Comparison of ENCODE assay signal across 8 cellular contexts in the genomic region with DNA sequence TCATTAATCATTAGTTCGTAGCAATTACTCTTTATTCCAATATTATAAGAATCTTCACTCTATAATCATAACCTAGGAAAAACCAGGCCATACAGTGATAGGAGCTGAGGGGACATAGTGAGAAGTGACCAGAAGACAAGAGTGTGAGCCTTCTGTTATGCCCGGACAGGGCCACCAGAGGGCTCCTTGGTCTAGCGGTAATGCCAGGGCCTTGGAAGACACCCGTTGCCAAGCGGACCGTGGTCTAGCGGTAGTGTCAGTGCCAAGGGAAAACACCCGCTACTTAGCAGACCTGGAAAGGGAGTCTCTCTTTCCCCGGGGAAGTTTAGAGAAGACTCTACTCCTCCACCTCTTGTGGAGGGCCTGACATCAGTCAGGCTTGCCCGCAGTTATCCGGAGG.
A peak's percentile ranks its signal among the peaks of the same experiment; 100 is the strongest.
DNase-seq lines count a peak whose midpoint lies in the region; ATAC-seq and TF ChIP-seq lines count a peak whose summit lies in the region.
"Not testable (repeated sequence)": the region's sequence is repeated elsewhere in the genome, so short reads cannot be mapped to it uniquely, and the experiment has no call there.

No MANE protein-coding gene starts in this region.

- in situ Hi-C loops in GM23248 (cut with MboI); astrocyte of the spinal cord (cut with HindIII; ENCODE audit: low sequenced_read_pairs): not testable (repeated sequence)

- H3K9me2 ChIP-seq in GM23248 (ENCODE audit: insufficient read depth); SK-N-SH: not testable (repeated sequence)

- POLR2A ChIA-PET in SK-N-SH (lab: Yijun Ruan, JAX) = not testable (repeated sequence)

- TF ChIP-seq CTCF in SK-N-SH (IDR thresholded peaks at IDR 0.05) (peak; percentile 65), astrocyte of the spinal cord (IDR thresholded peaks at IDR 0.05; ENCODE audit: low read depth, low read length) (peak; percentile 39), fibroblast of mammary gland (conservative IDR thresholded peaks at IDR 0.05; ENCODE audit: control insufficient read depth, insufficient read depth, low read depth, low read length) (peak; percentile 45), right lobe of liver (IDR thresholded peaks at IDR 0.05) (peak; percentile 31 to 49 (median 44)), stomach (IDR thresholded peaks at IDR 0.05) (peak in 1 of 7 experiments; percentile 41)

- H3K9ac ChIP-seq in GM23248 = not testable (repeated sequence)
- peak overlapping the region; percentile 51; the same call in 1 of the 2 replicates for H3K9ac ChIP-seq in SK-N-SH

- DNase-seq in COR-L47 (lab: John Stamatoyannopoulos, UW) (peak; percentile 64), GM23248 (peak; percentile 25), NCI-H2029 (lab: John Stamatoyannopoulos, UW) (peak; percentile 51), astrocyte of the spinal cord (ENCODE audit: low read depth, low spot score) (peak; percentile 39), fibroblast of mammary gland (ENCODE audit: low read depth) (peak; percentile 59), right lobe of liver (peak; percentile 53 to 66 (median 62)), stomach (peak; percentile 54)
- DNase-seq in SK-N-SH = not testable (repeated sequence)

- TF ChIP-seq POLR2A in right lobe of liver (IDR thresholded peaks at IDR 0.05); stomach (IDR thresholded peaks at IDR 0.05): not testable (repeated sequence)

- not testable (repeated sequence) for H3K9me3 ChIP-seq in GM23248 (ENCODE audit: low read depth); SK-N-SH; right lobe of liver; stomach

- H3K4me3 ChIP-seq in GM23248; SK-N-SH (ENCODE audit: low read depth in 2 of 2, low read length in 1 of 2); astrocyte of the spinal cord (ENCODE audit: low read depth, low read length); fibroblast of mammary gland (ENCODE audit: control insufficient read depth, low read depth, low read length); right lobe of liver; stomach: not testable (repeated sequence)

- not testable (repeated sequence) for H2AFZ ChIP-seq in GM23248; SK-N-SH (ENCODE audit: low read depth)

- H3K36me3 ChIP-seq in GM23248 (ENCODE audit: low read depth); SK-N-SH (replicated peaks in 1 of 2; ENCODE audit: control insufficient read depth in 1 of 2, insufficient read depth in 2 of 2, low read length in 1 of 2); right lobe of liver; stomach: not testable (repeated sequence)

- not testable (repeated sequence) for H3K4me2 ChIP-seq in GM23248 (ENCODE audit: unreplicated experiment)
- H3K4me2 ChIP-seq in SK-N-SH = 0 out of 2 replicates have a peak overlapping the region, but pooled peaks have one; percentile 56

- peaks cover 17% of the 10 kb centered on the region for H3K4me1 ChIP-seq in GM23248 (ENCODE audit: insufficient read depth)
- peaks cover 0 to 18% of the 10 kb centered on the region in 2 experiments; a peak in 2 of 4 replicates for H3K4me1 ChIP-seq in SK-N-SH (ENCODE audit: control insufficient read depth in 1 of 2, insufficient read depth in 2 of 2, low read depth in 1 of 2, low read length in 1 of 2)
- H3K4me1 ChIP-seq in right lobe of liver = not testable (repeated sequence)
- H3K4me1 ChIP-seq in stomach = peaks cover 5 to 27% (median 14%) of the 10 kb centered on the region in 4 donors

- not testable (repeated sequence) for H3K27ac ChIP-seq in GM23248, right lobe of liver, stomach
- H3K27ac ChIP-seq in SK-N-SH (ENCODE audit: low read depth in 2 of 2, low read length in 1 of 2) = peak overlapping the region in 1 of 2 experiments; percentile 83; a peak in 2 of 4 replicates

- H3K27me3 ChIP-seq in GM23248 (replicated peaks; ENCODE audit: insufficient read depth); SK-N-SH (ENCODE audit: insufficient read depth); right lobe of liver; stomach: not testable (repeated sequence)

- CTCF ChIA-PET in SK-N-SH (lab: Yijun Ruan, JAX) = interaction anchor here (2.8 kb wide), 1 partner anchor 39 kb away, joined by 14 read pairs; no protein-coding TSS in a partner anchor

- not testable (repeated sequence) for H3K79me2 ChIP-seq in GM23248 (ENCODE audit: insufficient read depth); SK-N-SH (ENCODE audit: insufficient read depth)

- ATAC-seq in right lobe of liver = not testable (repeated sequence)

- not testable (repeated sequence) for TF ChIP-seq EP300 in SK-N-SH (IDR thresholded peaks at IDR 0.05; ENCODE audit: borderline replicate concordance in 1 of 2, low read depth in 1 of 2, low read length in 1 of 2); stomach (IDR thresholded peaks at IDR 0.05)

- not testable (repeated sequence) for H4K20me1 ChIP-seq in GM23248 (ENCODE audit: insufficient read depth); SK-N-SH (ENCODE audit: insufficient read depth)

- TF ChIP-seq RAD21 in SK-N-SH (IDR thresholded peaks at IDR 0.05; ENCODE audit: low read length) = peak; percentile 46

- WGBS in GM23248 (ENCODE audit: low coverage in 1 of 2, low lambda C conversion rate in 2 of 2, missing lambda C conversion rate in 2 of 2), 2 experiments = 76 to 86% methylated on average over 11 of the region's 11 CpGs
- 32% methylated on average over 5 of the region's 11 CpGs for WGBS in SK-N-SH (ENCODE audit: low lambda C conversion rate)
- 71% methylated on average over 6 of the region's 11 CpGs for WGBS in right lobe of liver (ENCODE audit: insufficient coverage, low coverage, low lambda C conversion rate, missing lambda C conversion rate)
- WGBS in stomach, 5 donors = 77 to 94% (median 81%) methylated on average over 11 of the region's 11 CpGs

- intact Hi-C loops in right lobe of liver (cut with DNase I); stomach (cut with DNase I; ENCODE audit: low total_unique reads): not testable (repeated sequence)

- not testable (repeated sequence) for H3F3A ChIP-seq in GM23248 (ENCODE audit: insufficient read depth)
- H3F3A ChIP-seq in SK-N-SH (replicated peaks; ENCODE audit: insufficient read depth) = peaks cover 22% of the 10 kb centered on the region

TF ChIP-seq in SK-N-SH, 30 proteins besides CTCF, POLR2A, EP300 and RAD21:
- TF ChIP-seq SMC3 (IDR thresholded peaks at IDR 0.05; ENCODE audit: low read depth, low read length) = peak; percentile 62
- TF ChIP-seq, protein P1, sequence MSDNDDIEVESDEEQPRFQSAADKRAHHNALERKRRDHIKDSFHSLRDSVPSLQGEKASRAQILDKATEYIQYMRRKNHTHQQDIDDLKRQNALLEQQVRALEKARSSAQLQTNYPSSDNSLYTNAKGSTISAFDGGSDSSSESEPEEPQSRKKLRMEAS (IDR thresholded peaks at IDR 0.05; ENCODE audit: low read depth) = peak; percentile 16; the same call in 1 of the 2 replicates
